Comparison of ENCODE assay signal across 1 cellular context in genomic region chr19:6528544-6529121, GRCh38.
TF ChIP-seq lines count a peak whose summit lies in the region.

No MANE protein-coding gene starts in this region.

TF ChIP-seq in GM23338, 12 proteins besides CTCF, POLR2A, EP300 and RAD21 (continued from another document):
- TF ChIP-seq, protein P1, sequence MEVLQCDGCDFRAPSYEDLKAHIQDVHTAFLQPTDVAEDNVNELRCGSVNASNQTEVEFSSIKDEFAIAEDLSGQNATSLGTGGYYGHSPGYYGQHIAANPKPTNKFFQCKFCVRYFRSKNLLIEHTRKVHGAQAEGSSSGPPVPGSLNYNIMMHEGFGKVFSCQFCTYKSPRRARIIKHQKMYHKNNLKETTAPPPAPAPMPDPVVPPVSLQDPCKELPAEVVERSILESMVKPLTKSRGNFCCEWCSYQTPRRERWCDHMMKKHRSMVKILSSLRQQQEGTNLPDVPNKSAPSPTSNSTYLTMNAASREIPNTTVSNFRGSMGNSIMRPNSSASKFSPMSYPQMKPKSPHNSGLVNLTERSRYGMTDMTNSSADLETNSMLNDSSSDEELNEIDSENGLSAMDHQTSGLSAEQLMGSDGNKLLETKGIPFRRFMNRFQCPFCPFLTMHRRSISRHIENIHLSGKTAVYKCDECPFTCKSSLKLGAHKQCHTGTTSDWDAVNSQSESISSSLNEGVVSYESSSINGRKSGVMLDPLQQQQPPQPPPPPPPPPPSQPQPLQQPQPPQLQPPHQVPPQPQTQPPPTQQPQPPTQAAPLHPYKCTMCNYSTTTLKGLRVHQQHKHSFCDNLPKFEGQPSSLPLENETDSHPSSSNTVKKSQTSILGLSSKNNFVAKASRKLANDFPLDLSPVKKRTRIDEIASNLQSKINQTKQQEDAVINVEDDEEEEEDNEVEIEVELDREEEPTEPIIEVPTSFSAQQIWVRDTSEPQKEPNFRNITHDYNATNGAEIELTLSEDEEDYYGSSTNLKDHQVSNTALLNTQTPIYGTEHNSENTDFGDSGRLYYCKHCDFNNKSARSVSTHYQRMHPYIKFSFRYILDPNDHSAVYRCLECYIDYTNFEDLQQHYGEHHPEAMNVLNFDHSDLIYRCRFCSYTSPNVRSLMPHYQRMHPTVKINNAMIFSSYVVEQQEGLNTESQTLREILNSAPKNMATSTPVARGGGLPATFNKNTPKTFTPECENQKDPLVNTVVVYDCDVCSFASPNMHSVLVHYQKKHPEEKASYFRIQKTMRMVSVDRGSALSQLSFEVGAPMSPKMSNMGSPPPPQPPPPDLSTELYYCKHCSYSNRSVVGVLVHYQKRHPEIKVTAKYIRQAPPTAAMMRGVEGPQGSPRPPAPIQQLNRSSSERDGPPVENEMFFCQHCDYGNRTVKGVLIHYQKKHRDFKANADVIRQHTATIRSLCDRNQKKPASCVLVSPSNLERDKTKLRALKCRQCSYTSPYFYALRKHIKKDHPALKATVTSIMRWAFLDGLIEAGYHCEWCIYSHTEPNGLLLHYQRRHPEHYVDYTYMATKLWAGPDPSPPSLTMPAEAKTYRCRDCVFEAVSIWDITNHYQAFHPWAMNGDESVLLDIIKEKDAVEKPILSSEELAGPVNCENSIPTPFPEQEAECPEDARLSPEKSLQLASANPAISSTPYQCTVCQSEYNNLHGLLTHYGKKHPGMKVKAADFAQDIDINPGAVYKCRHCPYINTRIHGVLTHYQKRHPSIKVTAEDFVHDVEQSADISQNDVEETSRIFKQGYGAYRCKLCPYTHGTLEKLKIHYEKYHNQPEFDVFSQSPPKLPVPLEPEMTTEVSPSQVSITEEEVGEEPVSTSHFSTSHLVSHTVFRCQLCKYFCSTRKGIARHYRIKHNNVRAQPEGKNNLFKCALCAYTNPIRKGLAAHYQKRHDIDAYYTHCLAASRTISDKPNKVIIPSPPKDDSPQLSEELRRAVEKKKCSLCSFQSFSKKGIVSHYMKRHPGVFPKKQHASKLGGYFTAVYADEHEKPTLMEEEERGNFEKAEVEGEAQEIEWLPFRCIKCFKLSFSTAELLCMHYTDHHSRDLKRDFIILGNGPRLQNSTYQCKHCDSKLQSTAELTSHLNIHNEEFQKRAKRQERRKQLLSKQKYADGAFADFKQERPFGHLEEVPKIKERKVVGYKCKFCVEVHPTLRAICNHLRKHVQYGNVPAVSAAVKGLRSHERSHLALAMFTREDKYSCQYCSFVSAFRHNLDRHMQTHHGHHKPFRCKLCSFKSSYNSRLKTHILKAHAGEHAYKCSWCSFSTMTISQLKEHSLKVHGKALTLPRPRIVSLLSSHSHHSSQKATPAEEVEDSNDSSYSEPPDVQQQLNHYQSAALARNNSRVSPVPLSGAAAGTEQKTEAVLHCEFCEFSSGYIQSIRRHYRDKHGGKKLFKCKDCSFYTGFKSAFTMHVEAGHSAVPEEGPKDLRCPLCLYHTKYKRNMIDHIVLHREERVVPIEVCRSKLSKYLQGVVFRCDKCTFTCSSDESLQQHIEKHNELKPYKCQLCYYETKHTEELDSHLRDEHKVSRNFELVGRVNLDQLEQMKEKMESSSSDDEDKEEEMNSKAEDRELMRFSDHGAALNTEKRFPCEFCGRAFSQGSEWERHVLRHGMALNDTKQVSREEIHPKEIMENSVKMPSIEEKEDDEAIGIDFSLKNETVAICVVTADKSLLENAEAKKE (CRISPR knock-in tag; IDR thresholded peaks at IDR 0.05) = no peak
- TF ChIP-seq CREB1 (CRISPR knock-in tag; IDR thresholded peaks at IDR 0.05; ENCODE audit: low read depth) (no peak), STAT1 (IDR thresholded peaks at IDR 0.05; ENCODE audit: unreplicated experiment) (no peak), JUNB (IDR thresholded peaks at IDR 0.05; ENCODE audit: unreplicated experiment) (no peak), POLR2AphosphoS5 (IDR thresholded peaks at IDR 0.05; ENCODE audit: low read depth) (no peak), EZH2 (IDR thresholded peaks at IDR 0.05; ENCODE audit: low read depth, unreplicated experiment) (no peak), ZNF114 (CRISPR knock-in tag; IDR thresholded peaks at IDR 0.05) (no peak), ZNF331 (CRISPR knock-in tag; IDR thresholded peaks at IDR 0.05; ENCODE audit: low read depth) (no peak)
